ENCODE assay signal across 14 cellular contexts in the genomic region with DNA sequence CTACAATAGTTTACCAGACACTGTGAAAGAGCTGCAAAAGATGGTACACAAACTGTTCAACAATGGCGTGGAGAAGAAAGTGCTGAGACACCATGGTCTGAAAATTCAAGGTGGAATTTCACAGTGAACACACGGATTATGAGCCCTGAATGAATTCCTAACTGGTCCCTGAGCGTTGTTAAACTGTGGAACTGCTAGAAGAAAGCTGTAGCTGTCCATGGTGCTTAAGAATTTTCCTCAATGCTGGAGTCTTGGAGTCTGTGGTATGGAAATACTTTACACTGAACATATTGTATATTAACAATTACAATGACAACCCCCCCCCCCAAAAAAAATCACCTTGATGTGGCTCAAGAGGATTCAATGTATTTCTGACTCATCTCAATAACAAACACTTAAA.
DNase-seq lines count a peak whose midpoint lies in the region; ATAC-seq and TF ChIP-seq lines count a peak whose summit lies in the region.
"Had no signal": no experiment of that assay in that cellular context is flagged by ENCODE, and none has a peak within 500 bp of the region (broad histone marks: within the 10 kb centered on the region; RNA-seq: fewer than 3 reads in every experiment).

No MANE protein-coding gene starts in this region.

- H3K4me1 ChIP-seq in mammary epithelial cell (ENCODE audit: insufficient read depth, low read length), result no peaks in the 10 kb centered on the region
- H3K4me1 ChIP-seq in liver (ENCODE audit: control insufficient read depth in 4 of 4, insufficient read depth in 4 of 4, low read length in 3 of 4), result no peaks in the 10 kb centered on the region
- no peaks in the 10 kb centered on the region for H3K4me1 ChIP-seq in aorta (ENCODE audit: control insufficient read depth in 1 of 2, insufficient read depth in 2 of 2, low read length in 2 of 2)

- no peaks in the 10 kb centered on the region for H3K4me1 Mint-ChIP-seq in Calu3 (ENCODE audit: low read depth, unreplicated experiment)
- H3K4me1 Mint-ChIP-seq in activated naive CD4-positive, alpha-beta T cell treated with anti-CD3 and anti-CD28 coated beads, Interleukin-2, amount 10 ng/mL, durations not matched to agents 7 days and 5 days, result no peaks in the 10 kb centered on the region

- H4K20me1 ChIP-seq in mammary epithelial cell (ENCODE audit: insufficient read depth, low read length), result no peaks in the 10 kb centered on the region

- H3K9ac ChIP-seq in mammary epithelial cell (ENCODE audit: insufficient read depth, low read length) (no peak overlapping the region), liver (ENCODE audit: low read depth in 1 of 2, low read length in 2 of 2) (no peak overlapping the region)

- no peak overlapping the region for H3K4me3 Mint-ChIP-seq in Calu3 (ENCODE audit: low read depth, unreplicated experiment)
- no peak overlapping the region for H3K4me3 Mint-ChIP-seq in activated naive CD4-positive, alpha-beta T cell treated with anti-CD3 and anti-CD28 coated beads, Interleukin-2, amount 10 ng/mL, durations not matched to agents 7 days and 5 days

- 0% methylated on average over 3 of the region's 3 CpGs for WGBS in mammary epithelial cell (ENCODE audit: low coverage, missing lambda C conversion rate)
- WGBS in liver, result 14% methylated on average over 3 of the region's 3 CpGs
- WGBS in aorta, 2 donors, result 7 to 9% methylated on average over 3 of the region's 3 CpGs

- no peaks in the 10 kb centered on the region for H3K36me3 Mint-ChIP-seq in Calu3 (ENCODE audit: insufficient read depth, unreplicated experiment)
- no peaks in the 10 kb centered on the region for H3K36me3 Mint-ChIP-seq in activated naive CD4-positive, alpha-beta T cell treated with anti-CD3 and anti-CD28 coated beads, Interleukin-2, amount 10 ng/mL, durations not matched to agents 7 days and 5 days

- BruUV-seq in Calu3 (replicated peaks; lab: Mats Ljungman, UMichigan), result no TSS peak
- BruUV-seq in mammary epithelial cell (replicated peaks; lab: Mats Ljungman, UMichigan), result no TSS peak

- H3K27me3 ChIP-seq in mammary epithelial cell (ENCODE audit: insufficient read depth, low read length) (peaks cover 2% of the 10 kb centered on the region), liver (ENCODE audit: control insufficient read depth in 4 of 4, insufficient read depth in 4 of 4, low read length in 3 of 4) (no peaks in the 10 kb centered on the region), aorta (ENCODE audit: control insufficient read depth in 1 of 2, insufficient read depth in 2 of 2, low read length in 1 of 2) (no peaks in the 10 kb centered on the region)

- H3K9me3 Mint-ChIP-seq in Calu3 (ENCODE audit: low read depth, unreplicated experiment), result no peaks in the 10 kb centered on the region
- H3K9me3 Mint-ChIP-seq in activated naive CD4-positive, alpha-beta T cell treated with anti-CD3 and anti-CD28 coated beads, Interleukin-2, amount 10 ng/mL, durations not matched to agents 7 days and 5 days, result no peaks in the 10 kb centered on the region

- DNase-seq in Calu3 (peak; percentile 5), NAMALWA (ENCODE audit: low spot score) (peak; percentile 2), mammary epithelial cell (peak; percentile 27), aorta (no peak)
- no peak for DNase-seq in activated naive CD4-positive, alpha-beta T cell treated with anti-CD3 and anti-CD28 coated beads, Interleukin-2, amount 10 ng/mL, durations not matched to agents 7 days and 5 days
- DNase-seq: activated CD4-positive, CD25-positive, alpha-beta regulatory T cell; activated effector memory CD4-positive, alpha-beta T cell treated with Interleukin-2 at 50 U/mL for 16 hours; C1 segment of cervical spinal cord; NCI-H1417; stimulated activated CD8-positive, alpha-beta memory T cell treated with anti-CD3 and anti-CD28 coated beads, Interleukin-4, amount 100 ng/mL, for 48 hours had no signal

- H3K4me2 ChIP-seq in mammary epithelial cell (ENCODE audit: insufficient read depth, low read depth, low read length), result no peak overlapping the region

- ATAC-seq in aorta (ENCODE audit: low FRiP score), result no peak
- ATAC-seq in GM21717 (IDR thresholded peaks at IDR 0.05; ENCODE audit: unreplicated experiment), result no peak
- ATAC-seq in HG02678 (IDR thresholded peaks at IDR 0.05; ENCODE audit: unreplicated experiment), result no peak
- ATAC-seq: left lobe of liver had no signal

- H3K4me3 ChIP-seq in mammary epithelial cell (replicated peaks in 1 of 3; ENCODE audit: insufficient read depth in 1 of 3, low read depth in 2 of 3, low read length in 3 of 3) (no peak overlapping the region), liver (ENCODE audit: low read depth in 1 of 3, low read length in 3 of 3) (no peak overlapping the region), aorta (ENCODE audit: low read length in 2 of 2) (no peak overlapping the region)

- no peaks in the 10 kb centered on the region for H3K79me2 ChIP-seq in mammary epithelial cell (ENCODE audit: insufficient read depth, low read length)

- H3K36me3 ChIP-seq in mammary epithelial cell (ENCODE audit: insufficient read depth, low read length), result no peaks in the 10 kb centered on the region
- no peaks in the 10 kb centered on the region for H3K36me3 ChIP-seq in liver (ENCODE audit: control insufficient read depth in 4 of 4, insufficient read depth in 3 of 4, low read depth in 1 of 4, low read length in 3 of 4)
- no peaks in the 10 kb centered on the region for H3K36me3 ChIP-seq in aorta (ENCODE audit: control insufficient read depth in 1 of 2, insufficient read depth in 2 of 2, low read length in 1 of 2)

- intact Hi-C loops in Calu3 (cut with micrococcal nuclease; ENCODE audit: unreplicated experiment), result no loop called here
- intact Hi-C loops in mammary epithelial cell (cut with micrococcal nuclease), result no loop called here
- intact Hi-C loops in aorta (cut with DNase I), result no loop called here

- dilution Hi-C loops in mammary epithelial cell (cut with HindIII; ENCODE audit: low sequenced_read_pairs), result no loop called here

- no peak for TF ChIP-seq CTCF in Calu3 (IDR thresholded peaks at IDR 0.05; ENCODE audit: unreplicated experiment)
- no peak for TF ChIP-seq CTCF in mammary epithelial cell (conservative IDR thresholded peaks at IDR 0.05 in 1 of 2, IDR thresholded peaks at IDR 0.05 in 1 of 2; ENCODE audit: extremely low read depth in 1 of 2, insufficient read depth in 1 of 2, low read depth in 1 of 2, low read length in 2 of 2)
- no peak for TF ChIP-seq CTCF in liver (IDR thresholded peaks at IDR 0.05; ENCODE audit: low read depth, low read length, missing input control)

- H3K27ac ChIP-seq in mammary epithelial cell (ENCODE audit: insufficient read depth, low read depth, low read length) (no peak overlapping the region), liver (ENCODE audit: low read depth in 1 of 2, low read length in 2 of 2) (no peak overlapping the region), aorta (ENCODE audit: low read depth in 1 of 2, low read length in 2 of 2) (no peak overlapping the region)

- H3K9me3 ChIP-seq in mammary epithelial cell (replicated peaks; ENCODE audit: insufficient read depth, low read length) (no peaks in the 10 kb centered on the region), liver (ENCODE audit: control insufficient read depth in 4 of 4, low read length in 3 of 4) (no peaks in the 10 kb centered on the region), aorta (ENCODE audit: control insufficient read depth, low read length) (no peaks in the 10 kb centered on the region)

- H3K27ac Mint-ChIP-seq in Calu3 (ENCODE audit: unreplicated experiment), result no peak overlapping the region
- H3K27ac Mint-ChIP-seq in activated naive CD4-positive, alpha-beta T cell treated with anti-CD3 and anti-CD28 coated beads, Interleukin-2, amount 10 ng/mL, durations not matched to agents 7 days and 5 days, result no peak overlapping the region

- in situ Hi-C loops in mammary epithelial cell (cut with MboI; ENCODE audit: low sequenced_read_pairs in 2 of 2), result no loop called here

- no peak for TF ChIP-seq RAD21 in liver (IDR thresholded peaks at IDR 0.05)

- H3K27me3 Mint-ChIP-seq in Calu3 (ENCODE audit: unreplicated experiment), result peaks cover 19% of the 10 kb centered on the region
- peaks cover 8% of the 10 kb centered on the region for H3K27me3 Mint-ChIP-seq in activated naive CD4-positive, alpha-beta T cell treated with anti-CD3 and anti-CD28 coated beads, Interleukin-2, amount 10 ng/mL, durations not matched to agents 7 days and 5 days

- CTCF ChIA-PET in Calu3 (lab: Charles Lee), result no interaction called here
- CTCF ChIA-PET in mammary epithelial cell (lab: Charles Lee; ENCODE audit: low non-redundant PET), result no interaction called here
- CTCF ChIA-PET in activated naive CD4-positive, alpha-beta T cell treated with anti-CD3 and anti-CD28 coated beads, Interleukin-2, amount 10 ng/mL, durations not matched to agents 7 days and 5 days (lab: Charles Lee), result no interaction called here

- no peak overlapping the region for H2AFZ ChIP-seq in mammary epithelial cell (ENCODE audit: low read depth, low read length)

TF ChIP-seq in liver, 16 proteins besides CTCF, POLR2A, EP300 and RAD21:
- no peak for TF ChIP-seq TAF1 (conservative IDR thresholded peaks at IDR 0.05)
- TF ChIP-seq FOXA1 (IDR thresholded peaks at IDR 0.05), result no peak
- no peak for TF ChIP-seq JUND (IDR thresholded peaks at IDR 0.05)
- TF ChIP-seq, protein P1, sequence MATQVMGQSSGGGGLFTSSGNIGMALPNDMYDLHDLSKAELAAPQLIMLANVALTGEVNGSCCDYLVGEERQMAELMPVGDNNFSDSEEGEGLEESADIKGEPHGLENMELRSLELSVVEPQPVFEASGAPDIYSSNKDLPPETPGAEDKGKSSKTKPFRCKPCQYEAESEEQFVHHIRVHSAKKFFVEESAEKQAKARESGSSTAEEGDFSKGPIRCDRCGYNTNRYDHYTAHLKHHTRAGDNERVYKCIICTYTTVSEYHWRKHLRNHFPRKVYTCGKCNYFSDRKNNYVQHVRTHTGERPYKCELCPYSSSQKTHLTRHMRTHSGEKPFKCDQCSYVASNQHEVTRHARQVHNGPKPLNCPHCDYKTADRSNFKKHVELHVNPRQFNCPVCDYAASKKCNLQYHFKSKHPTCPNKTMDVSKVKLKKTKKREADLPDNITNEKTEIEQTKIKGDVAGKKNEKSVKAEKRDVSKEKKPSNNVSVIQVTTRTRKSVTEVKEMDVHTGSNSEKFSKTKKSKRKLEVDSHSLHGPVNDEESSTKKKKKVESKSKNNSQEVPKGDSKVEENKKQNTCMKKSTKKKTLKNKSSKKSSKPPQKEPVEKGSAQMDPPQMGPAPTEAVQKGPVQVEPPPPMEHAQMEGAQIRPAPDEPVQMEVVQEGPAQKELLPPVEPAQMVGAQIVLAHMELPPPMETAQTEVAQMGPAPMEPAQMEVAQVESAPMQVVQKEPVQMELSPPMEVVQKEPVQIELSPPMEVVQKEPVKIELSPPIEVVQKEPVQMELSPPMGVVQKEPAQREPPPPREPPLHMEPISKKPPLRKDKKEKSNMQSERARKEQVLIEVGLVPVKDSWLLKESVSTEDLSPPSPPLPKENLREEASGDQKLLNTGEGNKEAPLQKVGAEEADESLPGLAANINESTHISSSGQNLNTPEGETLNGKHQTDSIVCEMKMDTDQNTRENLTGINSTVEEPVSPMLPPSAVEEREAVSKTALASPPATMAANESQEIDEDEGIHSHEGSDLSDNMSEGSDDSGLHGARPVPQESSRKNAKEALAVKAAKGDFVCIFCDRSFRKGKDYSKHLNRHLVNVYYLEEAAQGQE (IDR thresholded peaks at IDR 0.05), result peak; percentile 98
TF ChIP-seq in liver: peak in this region for 1.

Comparison
In these comparisons a context has a peak if more than half of its experiments do, and no peak if none do; other contexts are left out.
1. DNase-seq: peak in Calu3 (single experiment), NAMALWA (single experiment) and mammary epithelial cell (single experiment); none in activated naive CD4-positive, alpha-beta T cell treated with anti-CD3 and anti-CD28 coated beads, Interleukin-2, amount 10 ng/mL, durations not matched to agents 7 days and 5 days (single experiment) and aorta (0 of 2).